ENCODE assay signal across 24 cellular contexts in the genomic region with DNA sequence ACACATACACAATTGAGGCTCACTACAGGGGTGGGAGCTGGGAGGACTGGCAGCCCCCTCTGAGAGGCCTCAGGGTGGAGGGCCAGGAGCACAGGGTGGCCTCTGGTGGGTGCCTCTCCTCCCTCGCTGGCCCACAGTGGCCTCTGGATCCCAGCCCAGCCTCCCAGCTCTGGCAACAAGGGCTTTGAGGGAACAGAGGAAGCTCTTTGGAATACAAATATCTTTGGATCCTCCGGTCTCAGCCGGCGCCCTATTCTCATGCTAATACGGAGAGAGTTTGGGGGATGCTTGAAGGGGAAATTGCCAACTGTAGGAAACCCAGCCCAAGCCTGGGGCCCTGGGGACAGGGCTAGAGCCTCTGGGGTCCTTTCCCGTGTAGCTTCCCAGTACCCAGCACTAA. TPM values are rescaled to one million over a fixed set of nuclear protein-coding genes. Genes with fewer than 3 reads are reported as not detected.
A peak's percentile ranks its signal among the peaks of the same experiment; 100 is the strongest.
DNase-seq lines count a peak whose midpoint lies in the region; ATAC-seq and TF ChIP-seq lines count a peak whose summit lies in the region.
"Had no signal": no experiment of that assay in that cellular context is flagged by ENCODE, and none has a peak within 500 bp of the region (broad histone marks: within the 10 kb centered on the region; RNA-seq: fewer than 3 reads in every experiment).

No MANE protein-coding gene starts in this region.

- TF ChIP-seq CTCF in nephron (IDR thresholded peaks at IDR 0.05; ENCODE audit: unreplicated experiment in 3 of 3) (no peak), GM13977 (IDR thresholded peaks at IDR 0.05; ENCODE audit: extremely low read depth, insufficient read depth, missing control alignments) (no peak)

- H3K4me3 Mint-ChIP-seq in nephron: no peak overlapping the region
- H3K4me3 Mint-ChIP-seq: activated naive CD8-positive, alpha-beta T cell; CD4-positive, CD25-positive, alpha-beta regulatory T cell; naive thymus-derived CD4-positive, alpha-beta T cell; stimulated activated naive CD8-positive, alpha-beta T cell treated with anti-CD3 and anti-CD28 coated beads, Interleukin-15, Interleukin-2, amounts not matched to agents 100 ng/mL and 50 ng/mL, for 24 hours had no signal

- ATAC-seq in left ventricle myocardium superior: peak; percentile 35
- no peak for ATAC-seq in HG03565 (IDR thresholded peaks at IDR 0.05; ENCODE audit: unreplicated experiment)
- ATAC-seq in HG03460 (IDR thresholded peaks at IDR 0.05; ENCODE audit: unreplicated experiment): no peak
- ATAC-seq: naive thymus-derived CD4-positive, alpha-beta T cell had no signal

- H3K9me3 ChIP-seq in NT2/D1 (ENCODE audit: insufficient read depth, low read length): no peaks in the 10 kb centered on the region
- H3K9me3 ChIP-seq: colonic mucosa had no signal

- no peak overlapping the region for H3K9ac ChIP-seq in NT2/D1 (ENCODE audit: insufficient read length, low read depth)

- H3K36me3 Mint-ChIP-seq in nephron (ENCODE audit: low read depth): no peaks in the 10 kb centered on the region
- H3K36me3 Mint-ChIP-seq: activated naive CD8-positive, alpha-beta T cell; CD4-positive, CD25-positive, alpha-beta regulatory T cell; naive thymus-derived CD4-positive, alpha-beta T cell had no signal

- peaks cover 18% of the 10 kb centered on the region for H3K4me1 ChIP-seq in NT2/D1 (ENCODE audit: insufficient read depth, insufficient read length)
- H3K4me1 ChIP-seq: colonic mucosa had no signal

- H3K27me3 ChIP-seq in NT2/D1 (ENCODE audit: insufficient read depth, insufficient read length): no peaks in the 10 kb centered on the region
- H3K27me3 ChIP-seq: colonic mucosa had no signal

- H3K27me3 Mint-ChIP-seq in nephron (ENCODE audit: low read depth): peaks cover 26% of the 10 kb centered on the region
- H3K27me3 Mint-ChIP-seq: activated naive CD8-positive, alpha-beta T cell; stimulated activated naive CD8-positive, alpha-beta T cell treated with anti-CD3 and anti-CD28 coated beads, Interleukin-15, Interleukin-2, amounts not matched to agents 100 ng/mL and 50 ng/mL, for 24 hours had no signal

- peak overlapping the region in 2 of 3 experiments; percentile 75 to 94 for H3K27ac Mint-ChIP-seq in nephron
- H3K27ac Mint-ChIP-seq: activated naive CD8-positive, alpha-beta T cell; CD4-positive, CD25-positive, alpha-beta regulatory T cell; naive thymus-derived CD4-positive, alpha-beta T cell; stimulated activated naive CD8-positive, alpha-beta T cell treated with anti-CD3 and anti-CD28 coated beads, Interleukin-15, Interleukin-2, amounts not matched to agents 100 ng/mL and 50 ng/mL, for 24 hours had no signal

- H3K4me1 Mint-ChIP-seq in nephron: peaks cover 64% of the 10 kb centered on the region
- H3K4me1 Mint-ChIP-seq: CD4-positive, CD25-positive, alpha-beta regulatory T cell; naive thymus-derived CD4-positive, alpha-beta T cell had no signal

- intact Hi-C loops in left ventricle myocardium superior (cut with micrococcal nuclease): no loop called here

- H3K9me3 Mint-ChIP-seq in nephron: no peaks in the 10 kb centered on the region
- H3K9me3 Mint-ChIP-seq: CD4-positive, CD25-positive, alpha-beta regulatory T cell; naive thymus-derived CD4-positive, alpha-beta T cell; stimulated activated naive CD8-positive, alpha-beta T cell treated with anti-CD3 and anti-CD28 coated beads, Interleukin-15, Interleukin-2, amounts not matched to agents 100 ng/mL and 50 ng/mL, for 24 hours had no signal

- DNase-seq in ELF-1 (ENCODE audit: low read depth, low spot score) (peak; percentile 56), NT2/D1 (ENCODE audit: low read depth, low spot score) (peak; percentile 89), left ventricle myocardium superior (peak; percentile 58), epidermal melanocyte (ENCODE audit: insufficient read length, low spot score) (no peak), GM13977 (ENCODE audit: low spot score) (no peak)
- DNase-seq: activated CD8-positive, alpha-beta memory T cell treated with anti-CD3 and anti-CD28 coated beads for 24 hours; activated T-cell treated with anti-CD3 and anti-CD28 coated beads, Interleukin-2, amount 50 U/mL, for 48 hours; CD4-positive, CD25-positive, alpha-beta regulatory T cell; colonic mucosa; DMS 273 treated with DMSO at 0.1 percent for 48 hours; glutamatergic neuron; mesenchymal stem cell; naive thymus-derived CD4-positive, alpha-beta T cell; NCI-H1105; NCI-H526; SHP77; stimulated activated CD4-positive, alpha-beta T cell treated with anti-CD3 and anti-CD28 coated beads, Interleukin-2, amount 100 ng/mL, for 48 hours; trophoblast cell had no signal

- H3K4me3 ChIP-seq in NT2/D1 (ENCODE audit: insufficient read length, low read depth): no peak overlapping the region
- H3K4me3 ChIP-seq: colonic mucosa, smooth muscle cell had no signal

- H3K36me3 ChIP-seq in NT2/D1 (ENCODE audit: insufficient read depth, insufficient read length, low read length): no peaks in the 10 kb centered on the region
- H3K36me3 ChIP-seq: colonic mucosa had no signal

- in situ Hi-C loops in GM13977 (cut with MboI; ENCODE audit: low pct_unique_long_range_greater_than_20kb, low sequenced_read_pairs, unreplicated experiment): no loop called here

RNA-seq across cellular contexts. Expression of a gene that starts 33.4 kb away (rescaled TPM):
- 168 TPM for total RNA-seq in left ventricle myocardium superior
- total RNA-seq: CD4-positive, CD25-positive, alpha-beta regulatory T cell; naive thymus-derived CD4-positive, alpha-beta T cell had no signal

Comparison
In these comparisons a context has a peak if more than half of its experiments do, and no peak if none do; other contexts are left out.
1. DNase-seq: peak in ELF-1 (single experiment), NT2/D1 (single experiment) and left ventricle myocardium superior (single experiment); none in epidermal melanocyte (single experiment) and GM13977 (single experiment).